Comparison of ENCODE assay signal across 8 cellular contexts in genomic region chr20:44521484-44522481, GRCh38. TPM values are rescaled to one million over a fixed set of nuclear protein-coding genes. Genes with fewer than 3 reads are reported as not detected.
DNase-seq lines count a peak whose midpoint lies in the region; ATAC-seq and TF ChIP-seq lines count a peak whose summit lies in the region.

TSS of gene SERINC3 (minus strand) at chr20:44522070. CDS start at chr20:44521951, 119 bp downstream.

- CTCF ChIA-PET in RWPE1 (lab: Yijun Ruan, JAX) = interaction anchor here (0.6 to 2.0 kb wide), 6 partner anchors 15 to 123 kb away, joined by 3 to 7 read pairs (median 4); no protein-coding TSS in a partner anchor
- CTCF ChIA-PET in naive thymus-derived CD4-positive, alpha-beta T cell (lab: Charles Lee) = no interaction called here

- peak; percentile 99 for ATAC-seq in activated T-helper 17 cell treated with anti-CD3 and anti-CD28 coated beads, Interleukin-2, amount 50 U/mL, for 72 hours (replicated peaks)
- peak; percentile 99 for ATAC-seq in naive thymus-derived CD4-positive, alpha-beta T cell
- peak; percentile 99 to 100 for ATAC-seq in stimulated activated naive B cell treated with anti-CD40 and anti-IgM and Interleukin-4, amounts not matched to agents 10 μg/mL and 1 μg/mL and 100 μg/mL, for 72 hours (replicated peaks)

- H3K36me3 ChIP-seq in naive thymus-derived CD4-positive, alpha-beta T cell (ENCODE audit: control insufficient read depth in 2 of 3, insufficient read depth in 3 of 3, low read length in 3 of 3) = peaks cover 0 to 6% (median 0%) of the 10 kb centered on the region in 3 experiments

- TF ChIP-seq CTCF in LNCaP clone FGC (IDR thresholded peaks at IDR 0.05; ENCODE audit: control insufficient read depth, extremely low read depth, insufficient read depth) (0 out of 2 replicates have a peak, but pooled peaks have one; percentile 7), RWPE1 (conservative IDR thresholded peaks at IDR 0.05; ENCODE audit: low read depth) (peak; percentile 72)

- H3K4me1 Mint-ChIP-seq in activated T-helper 17 cell treated with anti-CD3 and anti-CD28 coated beads, Interleukin-2, amount 50 U/mL, for 72 hours = peaks cover 34% of the 10 kb centered on the region
- H3K4me1 Mint-ChIP-seq in naive thymus-derived CD4-positive, alpha-beta T cell = peaks cover 31 to 68% (median 58%) of the 10 kb centered on the region in 7 donors
- peaks cover 18 to 49% of the 10 kb centered on the region in 2 donors for H3K4me1 Mint-ChIP-seq in stimulated activated naive B cell treated with anti-CD40 and anti-IgM and Interleukin-4, amounts not matched to agents 10 μg/mL and 1 μg/mL and 100 μg/mL, for 72 hours

- POLR2A ChIA-PET in RWPE1 (lab: Yijun Ruan, JAX; ENCODE audit: low non-redundant PET) = interaction anchor here (0.6 to 1.3 kb wide), 3 partner anchors 10 to 46 kb away, joined by 3 read pairs; no protein-coding TSS in a partner anchor
- POLR2A ChIA-PET in naive thymus-derived CD4-positive, alpha-beta T cell (lab: Charles Lee) = interaction anchor here (0.6 to 2.0 kb wide), 17 partner anchors 11 to 446 kb away, joined by 3 to 9 read pairs (median 4); partner anchors contain the start of genes ADA, FITM2, OSER1 and TTPAL

- no peaks in the 10 kb centered on the region for H3K27me3 ChIP-seq in naive thymus-derived CD4-positive, alpha-beta T cell (ENCODE audit: control insufficient read depth in 2 of 2, insufficient read depth in 2 of 2, low read length in 2 of 2)

- H3K4me3 ChIP-seq in LNCaP clone FGC (ENCODE audit: low read depth, low read length) = peak within 1 kb of the TSS; percentile 100
- H3K4me3 ChIP-seq in naive thymus-derived CD4-positive, alpha-beta T cell (ENCODE audit: low read length) = peak within 1 kb of the TSS; percentile 95

- DNase-seq in EH (ENCODE audit: low read depth) (peak; percentile 94), GOT3 (lab: John Stamatoyannopoulos, UW) (peak; percentile 92), LNCaP clone FGC (ENCODE audit: low read depth) (peak; percentile 78), RWPE1 (ENCODE audit: low spot score) (peak; percentile 100), fibroblast of gingiva (ENCODE audit: low read depth) (peak; percentile 95)
- peak; percentile 96 to 99 (median 98) for DNase-seq in naive thymus-derived CD4-positive, alpha-beta T cell
- DNase-seq in stimulated activated naive B cell treated with anti-CD40 and anti-IgM and Interleukin-4, amounts not matched to agents 10 μg/mL and 1 μg/mL and 100 μg/mL, for 72 hours = peak; percentile 95

- no peaks in the 10 kb centered on the region for H3K9me3 Mint-ChIP-seq in activated T-helper 17 cell treated with anti-CD3 and anti-CD28 coated beads, Interleukin-2, amount 50 U/mL, for 72 hours
- peaks cover 0 to 4% (median 0%) of the 10 kb centered on the region in 11 donors for H3K9me3 Mint-ChIP-seq in naive thymus-derived CD4-positive, alpha-beta T cell
- H3K9me3 Mint-ChIP-seq in stimulated activated naive B cell treated with anti-CD40 and anti-IgM and Interleukin-4, amounts not matched to agents 10 μg/mL and 1 μg/mL and 100 μg/mL, for 72 hours = no peaks in the 10 kb centered on the region

- H3K9me3 ChIP-seq in naive thymus-derived CD4-positive, alpha-beta T cell (ENCODE audit: control insufficient read depth in 2 of 3, low read length in 3 of 3) = no peaks in the 10 kb centered on the region

- peaks cover 30 to 34% of the 10 kb centered on the region in 2 donors for H3K4me1 ChIP-seq in naive thymus-derived CD4-positive, alpha-beta T cell (ENCODE audit: control insufficient read depth in 2 of 2, insufficient read depth in 2 of 2, low read length in 2 of 2)

- no peaks in the 10 kb centered on the region for H3K27me3 Mint-ChIP-seq in activated T-helper 17 cell treated with anti-CD3 and anti-CD28 coated beads, Interleukin-2, amount 50 U/mL, for 72 hours
- no peaks in the 10 kb centered on the region for H3K27me3 Mint-ChIP-seq in naive thymus-derived CD4-positive, alpha-beta T cell
- H3K27me3 Mint-ChIP-seq in stimulated activated naive B cell treated with anti-CD40 and anti-IgM and Interleukin-4, amounts not matched to agents 10 μg/mL and 1 μg/mL and 100 μg/mL, for 72 hours = no peaks in the 10 kb centered on the region

- H3K27ac ChIP-seq in RWPE1 = peak within 1 kb of the TSS; percentile 89
- H3K27ac ChIP-seq in naive thymus-derived CD4-positive, alpha-beta T cell (ENCODE audit: low read depth, low read length) = peak within 1 kb of the TSS; percentile 99

- H3K4me3 Mint-ChIP-seq in activated T-helper 17 cell treated with anti-CD3 and anti-CD28 coated beads, Interleukin-2, amount 50 U/mL, for 72 hours = peak within 1 kb of the TSS; percentile 82
- peak within 1 kb of the TSS; percentile 82 to 93 (median 88) for H3K4me3 Mint-ChIP-seq in naive thymus-derived CD4-positive, alpha-beta T cell
- peak within 1 kb of the TSS; percentile 80 to 87 for H3K4me3 Mint-ChIP-seq in stimulated activated naive B cell treated with anti-CD40 and anti-IgM and Interleukin-4, amounts not matched to agents 10 μg/mL and 1 μg/mL and 100 μg/mL, for 72 hours

- H3K27ac Mint-ChIP-seq in activated T-helper 17 cell treated with anti-CD3 and anti-CD28 coated beads, Interleukin-2, amount 50 U/mL, for 72 hours = peak within 1 kb of the TSS; percentile 80
- peak within 1 kb of the TSS; percentile 87 to 99 (median 96) for H3K27ac Mint-ChIP-seq in naive thymus-derived CD4-positive, alpha-beta T cell
- peak within 1 kb of the TSS; percentile 95 for H3K27ac Mint-ChIP-seq in stimulated activated naive B cell treated with anti-CD40 and anti-IgM and Interleukin-4, amounts not matched to agents 10 μg/mL and 1 μg/mL and 100 μg/mL, for 72 hours

- peaks cover 22% of the 10 kb centered on the region for H3K36me3 Mint-ChIP-seq in activated T-helper 17 cell treated with anti-CD3 and anti-CD28 coated beads, Interleukin-2, amount 50 U/mL, for 72 hours (ENCODE audit: low read depth)
- peaks cover 1 to 12% (median 5%) of the 10 kb centered on the region in 5 donors for H3K36me3 Mint-ChIP-seq in naive thymus-derived CD4-positive, alpha-beta T cell
- H3K36me3 Mint-ChIP-seq in stimulated activated naive B cell treated with anti-CD40 and anti-IgM and Interleukin-4, amounts not matched to agents 10 μg/mL and 1 μg/mL and 100 μg/mL, for 72 hours = peaks cover 8 to 9% of the 10 kb centered on the region in 2 donors

- intact Hi-C loops in naive thymus-derived CD4-positive, alpha-beta T cell (cut with micrococcal nuclease) = loop anchor here (1.0 to 10.0 kb wide), 24 partner anchors 7 to 1064 kb away; partner anchors contain the start of genes TTPAL (in 2 of the 2), FITM2 (in 1 of the 2), OSER1 (in 1 of the 2) and SRSF6 (in 1 of the 2)

RNA-seq across cellular contexts. Expression of gene SERINC3, which starts in this region (rescaled TPM):
- 10 to 100 TPM; 68.7 to 86.8 TPM for total RNA-seq in activated T-helper 17 cell treated with anti-CD3 and anti-CD28 coated beads, Interleukin-2, amount 50 U/mL, for 72 hours
- 10 to 100 TPM; 59.7 to 85.3 (median 78.9) TPM for total RNA-seq in naive thymus-derived CD4-positive, alpha-beta T cell
- polyA plus RNA-seq in naive thymus-derived CD4-positive, alpha-beta T cell = 100 to 1,000 TPM; 188 to 199 TPM

Comparison
In these comparisons a context has a peak if more than half of its experiments do, and no peak if none do; other contexts are left out.
1. Peak in every context shown above with its lines: DNase-seq, ATAC-seq, H3K4me3 ChIP-seq and H3K27ac ChIP-seq.